ENCODE assay signal across 10 cellular contexts in genomic region chr2:98806266-98806697, GRCh38.
DNase-seq lines count a peak whose midpoint lies in the region; ATAC-seq, FAIRE-seq and TF ChIP-seq lines count a peak whose summit lies in the region.
"Had no signal": no experiment of that assay in that cellular context is flagged by ENCODE, and none has a peak within 500 bp of the region (broad histone marks: within the 10 kb centered on the region; RNA-seq: fewer than 3 reads in every experiment).

No MANE protein-coding gene starts in this region.

- no peaks in the 10 kb centered on the region for H3K9me2 ChIP-seq in MM.1S (replicated peaks; ENCODE audit: insufficient read depth, low read length)

- H3K27me3 ChIP-seq in adipocyte (replicated peaks; ENCODE audit: control insufficient read depth, insufficient read depth, low read length) (peaks cover 36% of the 10 kb centered on the region), MM.1S (replicated peaks; ENCODE audit: insufficient read depth, low read length) (no peaks in the 10 kb centered on the region)
- H3K27me3 ChIP-seq: cardiac muscle cell had no signal

- no peak overlapping the region for H3K9ac ChIP-seq in adipocyte (ENCODE audit: low read length)
- H3K9ac ChIP-seq in MM.1S (ENCODE audit: low read length): no peak overlapping the region

- H3K4me3 ChIP-seq in adipocyte (ENCODE audit: low read length): no peak overlapping the region
- no peak overlapping the region for H3K4me3 ChIP-seq in MM.1S (ENCODE audit: low read length)
- H3K4me3 ChIP-seq: cardiac muscle cell, skin epidermis had no signal

- H3K27ac ChIP-seq in MM.1S (ENCODE audit: low read length): no peak overlapping the region
- H3K27ac ChIP-seq: cardiac muscle cell had no signal

- DNase-seq in HTR-8/SVneo (ENCODE audit: insufficient read length, low spot score): peak; percentile 39
- DNase-seq in adipocyte (ENCODE audit: low read depth): peak; percentile 75
- peak; percentile 92 for DNase-seq in cardiac septum (ENCODE audit: low spot score)
- peak; percentile 73 for DNase-seq in sciatic nerve (ENCODE audit: low spot score)
- no peak for DNase-seq in cortex of kidney (lab: John Stamatoyannopoulos, UW)
- DNase-seq in MM.1S: no peak
- DNase-seq in iPS-NIHi7 (ENCODE audit: extremely low spot score): no peak
- no peak for DNase-seq in activated naive CD4-positive, alpha-beta T cell treated with Interleukin-2 at 50 U/mL for 16 hours

- ATAC-seq in sciatic nerve: peak; percentile 57

- H3F3A ChIP-seq in MM.1S (ENCODE audit: insufficient read depth, low read length): no peaks in the 10 kb centered on the region

- intact Hi-C loops in cardiac septum (cut with DNase I): loop anchor here (1.0 kb wide), 1 partner anchor 13 kb away; no protein-coding TSS in a partner anchor
- intact Hi-C loops in sciatic nerve (cut with DNase I): no loop called here

- no peak for TF ChIP-seq CTCF in MM.1S (IDR thresholded peaks at IDR 0.05; ENCODE audit: low read length)

- H3K9me3 ChIP-seq in adipocyte (ENCODE audit: control insufficient read depth, low read length) (no peaks in the 10 kb centered on the region), MM.1S (replicated peaks; ENCODE audit: insufficient read depth, low read length) (no peaks in the 10 kb centered on the region)

- no peaks in the 10 kb centered on the region for H4K20me1 ChIP-seq in MM.1S (ENCODE audit: insufficient read depth, low read length)

- H3K36me3 ChIP-seq in adipocyte (ENCODE audit: control insufficient read depth, insufficient read depth, low read length, severe bottlenecking) (no peaks in the 10 kb centered on the region), MM.1S (replicated peaks; ENCODE audit: insufficient read depth, low read length) (no peaks in the 10 kb centered on the region)
- H3K36me3 ChIP-seq: cardiac muscle cell had no signal

- no peaks in the 10 kb centered on the region for H3K79me2 ChIP-seq in MM.1S (ENCODE audit: low read length)

- no peak for FAIRE-seq in HTR-8/SVneo (lab: Jason Lieb, UNC)

- H3K4me1 ChIP-seq in adipocyte (ENCODE audit: control insufficient read depth, insufficient read depth, low read length) (peaks cover 12% of the 10 kb centered on the region), MM.1S (ENCODE audit: low read length) (no peaks in the 10 kb centered on the region)

- H2AFZ ChIP-seq in MM.1S (ENCODE audit: low read length): no peak overlapping the region

- no peak overlapping the region for H3K4me2 ChIP-seq in MM.1S (ENCODE audit: low read depth, low read length)

Comparison
In these comparisons a context has a peak if more than half of its experiments do, and no peak if none do; other contexts are left out.
1. DNase-seq: peak in HTR-8/SVneo (single experiment), adipocyte (single experiment), cardiac septum (single experiment) and sciatic nerve (single experiment); none in cortex of kidney (single experiment), MM.1S (single experiment), iPS-NIHi7 (single experiment) and activated naive CD4-positive, alpha-beta T cell treated with Interleukin-2 at 50 U/mL for 16 hours (single experiment).